Comparison of ENCODE assay signal across 8 cellular contexts in genomic region chr16:50369133-50369804, GRCh38. TPM values are rescaled to one million over a fixed set of nuclear protein-coding genes. Genes with fewer than 3 reads are reported as not detected.
A peak's percentile ranks its signal among the peaks of the same experiment; 100 is the strongest.
DNase-seq lines count a peak whose midpoint lies in the region; ATAC-seq and TF ChIP-seq lines count a peak whose summit lies in the region.

No MANE protein-coding gene starts in this region.

- H3K27ac ChIP-seq in C4-2B: peak overlapping the region; percentile 84; the same call in 1 of the 2 replicates
- H3K27ac ChIP-seq in body of pancreas: peak overlapping the region in 2 of 4 donors; percentile 16 to 51

- H3K4me1 Mint-ChIP-seq in naive thymus-derived CD8-positive, alpha-beta T cell: peaks cover 28 to 51% (median 47%) of the 10 kb centered on the region in 4 donors

- H3K27ac Mint-ChIP-seq in naive thymus-derived CD8-positive, alpha-beta T cell: peak overlapping the region; percentile 93 to 99 (median 97)

- H3K4me3 Mint-ChIP-seq in naive thymus-derived CD8-positive, alpha-beta T cell: peak overlapping the region; percentile 85 to 98 (median 90)

- no peaks in the 10 kb centered on the region for H3K36me3 ChIP-seq in body of pancreas (replicated peaks in 1 of 2; ENCODE audit: insufficient read depth in 1 of 2, low read depth in 2 of 2)

- H3K9me3 Mint-ChIP-seq in naive thymus-derived CD8-positive, alpha-beta T cell: no peaks in the 10 kb centered on the region

- peaks cover 0 to 23% (median 3%) of the 10 kb centered on the region in 3 donors for H3K36me3 Mint-ChIP-seq in naive thymus-derived CD8-positive, alpha-beta T cell

- peak; percentile 61 for TF ChIP-seq CTCF in C4-2B (conservative IDR thresholded peaks at IDR 0.05)
- TF ChIP-seq CTCF in body of pancreas (IDR thresholded peaks at IDR 0.05): peak in 1 of 7 experiments; percentile 30

- no peaks in the 10 kb centered on the region for H3K9me3 ChIP-seq in body of pancreas

- intact Hi-C loops in body of pancreas (cut with DNase I): no loop called here

- WGBS in body of pancreas, 2 donors: 14 to 16% methylated on average over 7 of the region's 7 CpGs

- peaks cover 2 to 8% (median 5%) of the 10 kb centered on the region in 5 donors for H3K27me3 Mint-ChIP-seq in naive thymus-derived CD8-positive, alpha-beta T cell

- DNase-seq in HT-29 (ENCODE audit: low spot score) (peak; percentile 7), body of pancreas (no peak), NCI-H526 (lab: John Stamatoyannopoulos, UW) (no peak), glomerular visceral epithelial cell (ENCODE audit: extremely low spot score) (no peak), KG1 (lab: John Stamatoyannopoulos, UW) (no peak)
- peak in 1 of 10 donors; percentile 6 for DNase-seq in naive thymus-derived CD8-positive, alpha-beta T cell

- no peak for TF ChIP-seq POLR2A in body of pancreas (IDR thresholded peaks at IDR 0.05)

- peak; percentile 4 for ATAC-seq in body of pancreas
- no peak for ATAC-seq in naive thymus-derived CD8-positive, alpha-beta T cell
- ATAC-seq in HG02938 (IDR thresholded peaks at IDR 0.05; ENCODE audit: unreplicated experiment): no peak

- no peak overlapping the region for H3K4me3 ChIP-seq in body of pancreas

- POLR2A ChIA-PET in naive thymus-derived CD8-positive, alpha-beta T cell (lab: Charles Lee): interaction anchor here (0.7 to 1.0 kb wide), 2 partner anchors 19 to 312 kb away, joined by 3 to 4 read pairs; partner anchors contain the start of gene SNX20

- peaks cover 25% of the 10 kb centered on the region for H3K4me1 ChIP-seq in body of pancreas

- no peaks in the 10 kb centered on the region for H3K27me3 ChIP-seq in body of pancreas

RNA-seq across cellular contexts. Expression of gene BRD7, which starts 0.5 kb away (rescaled TPM):
- total RNA-seq in HT-29 (2014; rRNA removed; shearing (Covaris generic)): 50.0 and 62.7 TPM in 2 replicates
- 10 to 100 TPM; 21.8 to 32.6 TPM for total RNA-seq in body of pancreas
- total RNA-seq in naive thymus-derived CD8-positive, alpha-beta T cell: 10 to 100 TPM; 69.1 to 82.8 TPM
- 10 to 100 TPM; 42.5 to 62.6 (median 49.1) TPM for polyA plus RNA-seq in naive thymus-derived CD8-positive, alpha-beta T cell
